In the genomic region with DNA sequence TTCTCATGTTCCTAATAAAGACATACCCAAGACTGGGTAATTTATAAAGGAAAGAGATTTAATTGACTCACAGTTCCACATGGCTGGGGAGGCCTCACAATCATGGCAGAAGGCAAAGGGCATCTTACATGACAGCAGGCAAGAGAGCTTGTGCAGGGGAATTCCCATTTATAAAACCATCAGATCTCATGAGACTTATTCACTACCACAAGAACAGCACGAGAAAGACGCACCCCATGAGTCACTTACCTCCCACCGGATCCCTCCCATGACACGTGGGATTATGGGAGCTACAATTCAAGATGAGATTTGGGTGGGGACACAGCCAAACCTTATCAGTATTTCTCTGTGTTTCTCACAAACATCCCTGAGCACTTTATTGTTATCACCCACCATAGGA, we compare ENCODE assay signal across 8 cellular contexts.
DNase-seq lines count a peak whose midpoint lies in the region; ATAC-seq and TF ChIP-seq lines count a peak whose summit lies in the region.
"Not testable (repeated sequence)": the region's sequence is repeated elsewhere in the genome, so short reads cannot be mapped to it uniquely, and the experiment has no call there.

No MANE protein-coding gene starts in this region.

- not testable (repeated sequence) for H3K9me3 ChIP-seq in mesenchymal stem cell (ENCODE audit: control insufficient read depth, low read length)

- H2BK5ac ChIP-seq in mesenchymal stem cell (ENCODE audit: low read depth, low read length, poor library complexity, severe bottlenecking): not testable (repeated sequence)

- not testable (repeated sequence) for H3K14ac ChIP-seq in mesenchymal stem cell (ENCODE audit: low read length in 2 of 2)

- DNase-seq in COLO829 (ENCODE audit: low spot score) (peak; percentile 37), HFFc6 (peak; percentile 9), LHCN-M2 (ENCODE audit: low read depth) (peak; percentile 82), activated T-cell treated with anti-CD3 and anti-CD28 coated beads for 24 hours (ENCODE audit: low read depth) (peak; percentile 1), foreskin keratinocyte (peak; percentile 53 to 71)
- not testable (repeated sequence) for DNase-seq in chondrocyte (ENCODE audit: low spot score); mesenchymal stem cell
- peak; percentile 5 for DNase-seq in stimulated activated CD4-positive, alpha-beta T cell treated with anti-CD3 and anti-CD28 coated beads, Interleukin-1b, Interleukin-23, amount 100 ng/mL, for 48 hours

- H3K9ac ChIP-seq in mesenchymal stem cell (ENCODE audit: low read length): peak overlapping the region; percentile 77

- not testable (repeated sequence) for H3K9me3 Mint-ChIP-seq in HFFc6
- peaks cover 10% of the 10 kb centered on the region for H3K9me3 Mint-ChIP-seq in chondrocyte (ENCODE audit: low read depth)

- H3K27ac ChIP-seq in foreskin keratinocyte (peak overlapping the region; percentile 81), mesenchymal stem cell (ENCODE audit: low read length, poor library complexity, severe bottlenecking) (peak overlapping the region; percentile 10)

- H3K27me3 ChIP-seq in foreskin keratinocyte; mesenchymal stem cell (ENCODE audit: control insufficient read depth in 1 of 2, insufficient read depth in 1 of 2, low read length in 2 of 2): not testable (repeated sequence)

- not testable (repeated sequence) for H3K4me3 Mint-ChIP-seq in HFFc6; chondrocyte (ENCODE audit: unreplicated experiment)

- H3K36me3 ChIP-seq in mesenchymal stem cell (ENCODE audit: control insufficient read depth in 1 of 2, insufficient read depth in 2 of 2, low read depth in 1 of 2, low read length in 2 of 2): not testable (repeated sequence)

- WGBS in mesenchymal stem cell: 80% methylated on average over 4 of the region's 4 CpGs

- H4K8ac ChIP-seq in mesenchymal stem cell (ENCODE audit: low read length): not testable (repeated sequence)

- H2BK120ac ChIP-seq in mesenchymal stem cell (ENCODE audit: low read depth, low read length): not testable (repeated sequence)

- not testable (repeated sequence) for H2BK15ac ChIP-seq in mesenchymal stem cell (ENCODE audit: low read depth, poor library complexity, severe bottlenecking)

- peak overlapping the region in 1 of 2 experiments; percentile 41 for H3K4me3 ChIP-seq in mesenchymal stem cell (ENCODE audit: insufficient read depth in 1 of 2, low read depth in 1 of 2, low read length in 2 of 2)

- H2AFZ ChIP-seq in mesenchymal stem cell (ENCODE audit: low read depth, low read length): not testable (repeated sequence)

- not testable (repeated sequence) for H3K4me2 ChIP-seq in mesenchymal stem cell (ENCODE audit: low read length, poor library complexity, severe bottlenecking)

- not testable (repeated sequence) for H3K23ac ChIP-seq in mesenchymal stem cell (ENCODE audit: low read length in 2 of 2)

- peak; percentile 83 for ATAC-seq in foreskin keratinocyte

- not testable (repeated sequence) for H3K79me1 ChIP-seq in mesenchymal stem cell (replicated peaks; ENCODE audit: low read length, poor library complexity, severe bottlenecking)

- H2BK12ac ChIP-seq in mesenchymal stem cell (ENCODE audit: low read length in 2 of 2): not testable (repeated sequence)

- H3K4me1 Mint-ChIP-seq in HFFc6 (ENCODE audit: low read depth) (peaks cover 40% of the 10 kb centered on the region), chondrocyte (ENCODE audit: low read depth) (peaks cover 43% of the 10 kb centered on the region)

- not testable (repeated sequence) for H3K27me3 Mint-ChIP-seq in HFFc6 (ENCODE audit: insufficient read depth); chondrocyte (ENCODE audit: low read depth)

- not testable (repeated sequence) for TF ChIP-seq CTCF in HFFc6 (IDR thresholded peaks at IDR 0.05); chondrocyte (IDR thresholded peaks at IDR 0.05); foreskin keratinocyte (conservative IDR thresholded peaks at IDR 0.05)

- H2AK5ac ChIP-seq in mesenchymal stem cell (ENCODE audit: low read length, severe bottlenecking): not testable (repeated sequence)

- not testable (repeated sequence) for H3K4me1 ChIP-seq in foreskin keratinocyte; mesenchymal stem cell (ENCODE audit: control insufficient read depth, insufficient read depth, low read depth, low read length)

- not testable (repeated sequence) for H3K4ac ChIP-seq in mesenchymal stem cell (ENCODE audit: low read depth in 1 of 2, low read length in 2 of 2)

- not testable (repeated sequence) for H3K18ac ChIP-seq in mesenchymal stem cell (ENCODE audit: low read depth in 1 of 2, low read length in 2 of 2)

- not testable (repeated sequence) for H3K36me3 Mint-ChIP-seq in HFFc6 (ENCODE audit: low read depth); chondrocyte (ENCODE audit: low read depth)

- not testable (repeated sequence) for H3K27ac Mint-ChIP-seq in HFFc6
- peak overlapping the region; percentile 87 for H3K27ac Mint-ChIP-seq in chondrocyte (ENCODE audit: unreplicated experiment)

- H4K91ac ChIP-seq in mesenchymal stem cell (ENCODE audit: low read length): not testable (repeated sequence)
